In genomic region chr17:82035488-82035887, GRCh38 we compare ENCODE assay signal across 18 cellular contexts. TPM values are rescaled to one million over a fixed set of nuclear protein-coding genes. Genes with fewer than 3 reads are reported as not detected.
A peak's percentile ranks its signal among the peaks of the same experiment; 100 is the strongest.
DNase-seq lines count a peak whose midpoint lies in the region; ATAC-seq, FAIRE-seq and TF ChIP-seq lines count a peak whose summit lies in the region.
"Had no signal": no experiment of that assay in that cellular context is flagged by ENCODE, and none has a peak within 500 bp of the region (broad histone marks: within the 10 kb centered on the region; RNA-seq: fewer than 3 reads in every experiment).

No MANE protein-coding gene starts in this region.

- H3K14ac ChIP-seq in neuronal stem cell (ENCODE audit: low read length) = no peak overlapping the region

- H4K8ac ChIP-seq in neuronal stem cell (ENCODE audit: low read depth, low read length) = no peak overlapping the region

- H2BK5ac ChIP-seq in neuronal stem cell (ENCODE audit: low read length) = peak overlapping the region; percentile 39

- peak overlapping the region; percentile 97 for H3K23ac ChIP-seq in neuronal stem cell (ENCODE audit: low read depth, low read length, poor library complexity)

- TF ChIP-seq CTCF in HEK293 (tag by site-specific recombination; IDR thresholded peaks at IDR 0.05) = no peak
- no peak for TF ChIP-seq CTCF in astrocyte (IDR thresholded peaks at IDR 0.05; ENCODE audit: insufficient read depth, low read depth, low read length)
- TF ChIP-seq CTCF in HFFc6 (IDR thresholded peaks at IDR 0.05) = no peak

- FAIRE-seq in astrocyte (lab: Jason Lieb, UNC) = no peak
- FAIRE-seq: A549, H1 had no signal

- H3K4me1 Mint-ChIP-seq in activated CD4-positive, alpha-beta T cell treated with anti-CD3 and anti-CD28 coated beads, Interleukin-2, amount 10 ng/mL, durations not matched to agents 24 days and 14 days = peaks cover 19% of the 10 kb centered on the region
- peaks cover 2% of the 10 kb centered on the region for H3K4me1 Mint-ChIP-seq in astrocyte (ENCODE audit: low read depth, unreplicated experiment)
- H3K4me1 Mint-ChIP-seq in HFFc6 (ENCODE audit: low read depth) = peaks cover 7% of the 10 kb centered on the region

- H3K9me3 Mint-ChIP-seq in activated CD4-positive, alpha-beta T cell treated with anti-CD3 and anti-CD28 coated beads, Interleukin-2, amount 10 ng/mL, durations not matched to agents 24 days and 14 days = no peaks in the 10 kb centered on the region
- H3K9me3 Mint-ChIP-seq in astrocyte (ENCODE audit: unreplicated experiment) (peaks cover 2% of the 10 kb centered on the region), HFFc6 (no peaks in the 10 kb centered on the region)
- H3K9me3 Mint-ChIP-seq: stimulated activated naive CD8-positive, alpha-beta T cell treated with anti-CD3 and anti-CD28 coated beads, Interleukin-15, amount 100 ng/mL, for 72 hours had no signal

- no peak overlapping the region for H3K18ac ChIP-seq in neuronal stem cell (ENCODE audit: low read length)

- H3K27me3 Mint-ChIP-seq in activated CD4-positive, alpha-beta T cell treated with anti-CD3 and anti-CD28 coated beads, Interleukin-2, amount 10 ng/mL, durations not matched to agents 24 days and 14 days = peaks cover 2% of the 10 kb centered on the region
- H3K27me3 Mint-ChIP-seq in astrocyte (ENCODE audit: low read depth, unreplicated experiment) (peaks cover 4% of the 10 kb centered on the region), HFFc6 (ENCODE audit: insufficient read depth) (no peaks in the 10 kb centered on the region)
- H3K27me3 Mint-ChIP-seq: stimulated activated naive CD8-positive, alpha-beta T cell treated with anti-CD3 and anti-CD28 coated beads, Interleukin-15, amount 100 ng/mL, for 72 hours had no signal

- H3K36me3 ChIP-seq in HEK293 (ENCODE audit: control insufficient read depth in 2 of 2, insufficient read depth in 1 of 2, low read length in 2 of 2) = peaks cover 0 to 35% of the 10 kb centered on the region in 2 experiments; a peak in 1 of 3 replicates
- H3K36me3 ChIP-seq in astrocyte (ENCODE audit: insufficient read depth, low read length) = no peaks in the 10 kb centered on the region
- H3K36me3 ChIP-seq in neuronal stem cell (replicated peaks in 1 of 2; ENCODE audit: control insufficient read depth in 2 of 2, insufficient read depth in 2 of 2, low read length in 2 of 2) = peaks cover 8 to 33% of the 10 kb centered on the region in 2 donors
- H3K36me3 ChIP-seq: colonic mucosa, left lung had no signal

- ATAC-seq in HG02938 (IDR thresholded peaks at IDR 0.05; ENCODE audit: unreplicated experiment) = no peak
- ATAC-seq: A549; left lung; sciatic nerve; stimulated activated naive CD8-positive, alpha-beta T cell treated with anti-CD3 and anti-CD28 coated beads, Interleukin-15, amount 100 ng/mL, for 72 hours had no signal

- DNase-seq in activated CD4-positive, alpha-beta T cell treated with anti-CD3 and anti-CD28 coated beads, Interleukin-2, amount 10 ng/mL, durations not matched to agents 24 days and 14 days = no peak
- no peak for DNase-seq in activated CD4-positive, alpha-beta T cell treated with anti-CD3 and anti-CD28 coated beads for 1 hour
- DNase-seq in astrocyte (ENCODE audit: low read depth) = no peak
- no peak for DNase-seq in neuronal stem cell (ENCODE audit: low spot score)
- no peak for DNase-seq in caudate nucleus (lab: John Stamatoyannopoulos, UW)
- DNase-seq in HFFc6 = no peak
- DNase-seq: amniotic stem cell; colonic mucosa; hippocampal formation; left lung; NCI-H146; NCI-H524; stimulated activated naive CD8-positive, alpha-beta T cell treated with anti-CD3 and anti-CD28 coated beads, Interleukin-15, amount 100 ng/mL, for 72 hours had no signal

- peaks cover 10% of the 10 kb centered on the region for H3K79me2 ChIP-seq in astrocyte (ENCODE audit: insufficient read depth, low read length)

- H3K9ac ChIP-seq in astrocyte (ENCODE audit: low read length) = no peak overlapping the region
- H3K9ac ChIP-seq in neuronal stem cell (ENCODE audit: low read depth, low read length, poor library complexity) = no peak overlapping the region

- H3K4ac ChIP-seq in neuronal stem cell (ENCODE audit: low read length) = no peak overlapping the region

- no peak overlapping the region for H2BK120ac ChIP-seq in neuronal stem cell (ENCODE audit: low read depth, low read length)

- H3K27me3 ChIP-seq in astrocyte (ENCODE audit: insufficient read depth, low read length) (no peaks in the 10 kb centered on the region), neuronal stem cell (ENCODE audit: control insufficient read depth in 3 of 3, insufficient read depth in 3 of 3, low read depth in 1 of 3, low read length in 3 of 3) (no peaks in the 10 kb centered on the region)
- H3K27me3 ChIP-seq: colonic mucosa had no signal

- intact Hi-C loops in activated CD4-positive, alpha-beta T cell treated with anti-CD3 and anti-CD28 coated beads, Interleukin-2, amount 10 ng/mL, durations not matched to agents 24 days and 14 days (cut with micrococcal nuclease) = no loop called here

- H3K79me1 ChIP-seq in neuronal stem cell (ENCODE audit: low read depth, low read length) = peaks cover 10% of the 10 kb centered on the region

- no peak overlapping the region for H4K91ac ChIP-seq in neuronal stem cell (ENCODE audit: low read depth, low read length, poor library complexity)

- POLR2A ChIA-PET in HEK293 (lab: Yijun Ruan, JAX) = interaction anchor here (1.0 to 1.8 kb wide), 7 partner anchors 13 to 76 kb away, joined by 3 to 7 read pairs (median 4); partner anchors contain the start of gene CENPX

- H2BK12ac ChIP-seq in neuronal stem cell (ENCODE audit: low read length) = no peak overlapping the region

- no peak overlapping the region for H2AFZ ChIP-seq in astrocyte (ENCODE audit: low read depth, low read length)
- H2AFZ ChIP-seq in neuronal stem cell (ENCODE audit: low read length) = no peak overlapping the region

- H3K27ac ChIP-seq in HEK293 (ENCODE audit: extremely low read depth, low read depth, low read length) (no peak overlapping the region), astrocyte (ENCODE audit: low read depth, low read length) (no peak overlapping the region), neuronal stem cell (replicated peaks; ENCODE audit: low read length) (no peak overlapping the region), caudate nucleus (ENCODE audit: low read depth, low read length) (no peak overlapping the region)
- H3K27ac ChIP-seq: A549, colonic mucosa, left lung had no signal

- H3K4me1 ChIP-seq in HEK293 (ENCODE audit: control insufficient read depth, insufficient read depth, low read length) = peaks cover 10% of the 10 kb centered on the region
- peaks cover 20% of the 10 kb centered on the region for H3K4me1 ChIP-seq in astrocyte (ENCODE audit: insufficient read depth, low read length)
- peaks cover 14 to 22% of the 10 kb centered on the region in 2 donors for H3K4me1 ChIP-seq in neuronal stem cell (ENCODE audit: control insufficient read depth in 2 of 2, insufficient read depth in 1 of 2, low read depth in 1 of 2, low read length in 2 of 2)

- peak overlapping the region; percentile 65 for H3K27ac Mint-ChIP-seq in activated CD4-positive, alpha-beta T cell treated with anti-CD3 and anti-CD28 coated beads, Interleukin-2, amount 10 ng/mL, durations not matched to agents 24 days and 14 days
- H3K27ac Mint-ChIP-seq in astrocyte (ENCODE audit: unreplicated experiment) (no peak overlapping the region), HFFc6 (no peak overlapping the region)
- H3K27ac Mint-ChIP-seq: stimulated activated naive CD8-positive, alpha-beta T cell treated with anti-CD3 and anti-CD28 coated beads, Interleukin-15, amount 100 ng/mL, for 72 hours had no signal

- peak overlapping the region; percentile 96 for H2AK5ac ChIP-seq in neuronal stem cell (ENCODE audit: low read depth, low read length)

- no peak overlapping the region for H3K4me2 ChIP-seq in astrocyte (ENCODE audit: low read length)
- H3K4me2 ChIP-seq in neuronal stem cell (ENCODE audit: insufficient read depth, low read length, poor library complexity, severe bottlenecking) = no peak overlapping the region

- WGBS in neuronal stem cell (ENCODE audit: extremely low coverage in 2 of 2, insufficient read length in 2 of 2, insufficient replicate concordance in 1 of 2), 2 donors = no CpG with 5 or more reads among the region's 8 CpGs

- H2BK15ac ChIP-seq in neuronal stem cell (ENCODE audit: low read length) = no peak overlapping the region

- peaks cover 8% of the 10 kb centered on the region for H3K36me3 Mint-ChIP-seq in activated CD4-positive, alpha-beta T cell treated with anti-CD3 and anti-CD28 coated beads, Interleukin-2, amount 10 ng/mL, durations not matched to agents 24 days and 14 days (ENCODE audit: low read depth)
- H3K36me3 Mint-ChIP-seq in astrocyte (ENCODE audit: low read depth, unreplicated experiment) = peaks cover 11% of the 10 kb centered on the region
- peaks cover 6% of the 10 kb centered on the region; the same call in 1 of the 2 replicates for H3K36me3 Mint-ChIP-seq in HFFc6 (ENCODE audit: low read depth)

- CTCF ChIA-PET in HEK293 (lab: Yijun Ruan, JAX) = interaction anchor here (0.6 to 7.2 kb wide), 9 partner anchors 8 to 360 kb away, joined by 3 to 42 read pairs (median 3); partner anchors contain the start of genes CENPX and LRRC45

- H3K4me3 ChIP-seq in HEK293 (ENCODE audit: low read depth, low read length) (no peak overlapping the region), astrocyte (ENCODE audit: insufficient read depth, low read depth, low read length) (no peak overlapping the region), neuronal stem cell (ENCODE audit: low read length in 2 of 2) (peak overlapping the region in 1 of 2 donors; percentile 15)
- H3K4me3 ChIP-seq: A549, colonic mucosa had no signal

- H3K9me3 ChIP-seq in HEK293 (ENCODE audit: control insufficient read depth, insufficient read depth, low read depth, low read length) = no peaks in the 10 kb centered on the region
- H3K9me3 ChIP-seq in astrocyte (ENCODE audit: insufficient read depth, low read depth, low read length) = no peaks in the 10 kb centered on the region
- H3K9me3 ChIP-seq in neuronal stem cell (replicated peaks in 1 of 2; ENCODE audit: control insufficient read depth in 2 of 2, insufficient read depth in 1 of 2, low read depth in 1 of 2, low read length in 2 of 2) = no peaks in the 10 kb centered on the region
- H3K9me3 ChIP-seq: A549, colonic mucosa, left lung had no signal

- peaks cover 3% of the 10 kb centered on the region for H4K20me1 ChIP-seq in astrocyte (ENCODE audit: insufficient read depth, low read length)

- peak overlapping the region; percentile 83 for H3K4me3 Mint-ChIP-seq in activated CD4-positive, alpha-beta T cell treated with anti-CD3 and anti-CD28 coated beads, Interleukin-2, amount 10 ng/mL, durations not matched to agents 24 days and 14 days
- H3K4me3 Mint-ChIP-seq in astrocyte (ENCODE audit: unreplicated experiment) = peak overlapping the region; percentile 78
- H3K4me3 Mint-ChIP-seq in HFFc6 = no peak overlapping the region

RNA-seq across cellular contexts. Expression of gene DCXR, which starts 2.0 kb away (rescaled TPM):
- total RNA-seq in activated CD4-positive, alpha-beta T cell treated with anti-CD3 and anti-CD28 coated beads, Interleukin-2, amount 10 ng/mL, durations not matched to agents 24 days and 14 days = 128 TPM in 2 replicates
- 42.3 and 49.9 TPM in 2 replicates for total RNA-seq in astrocyte
- polyA plus RNA-seq in neuronal stem cell (2013, experiment 1 of 2) = 72.9 TPM
- polyA plus RNA-seq in neuronal stem cell (2013, experiment 2 of 2) = 72.2 TPM
- total RNA-seq in HFFc6 (2021; fragmentation: NEBNext Ultra II Directional; extraction: Animal tissue kit (Norgen Biotek cat#: 25700)) = 100 to 1,000 TPM in 1 of 6 experiments, 10 to 100 TPM in 5; 73.4 to 100 (median 84.8) TPM

RNA-seq across cellular contexts. Expression of gene RAC3, which starts 4.0 kb away (rescaled TPM):
- total RNA-seq in activated CD4-positive, alpha-beta T cell treated with anti-CD3 and anti-CD28 coated beads, Interleukin-2, amount 10 ng/mL, durations not matched to agents 24 days and 14 days = 11.5 and 12.1 TPM in 2 replicates
- total RNA-seq in astrocyte = 40.5 and 41.3 TPM in 2 replicates
- polyA plus RNA-seq in neuronal stem cell (2013, experiment 1 of 2) = 61.3 TPM
- 55.7 TPM for polyA plus RNA-seq in neuronal stem cell (2013, experiment 2 of 2)
- total RNA-seq in HFFc6 (2021; fragmentation: NEBNext Ultra II Directional; extraction: Animal tissue kit (Norgen Biotek cat#: 25700)) = 1 to 10 TPM; 4.3 to 8.5 (median 5.6) TPM

RNA-seq across cellular contexts. Expression of gene LRRC45, which starts 12.4 kb away (rescaled TPM):
- total RNA-seq in activated CD4-positive, alpha-beta T cell treated with anti-CD3 and anti-CD28 coated beads, Interleukin-2, amount 10 ng/mL, durations not matched to agents 24 days and 14 days = 39.0 and 40.6 TPM in 2 replicates
- 6.2 and 6.6 TPM in 2 replicates for total RNA-seq in astrocyte
- 13.2 TPM for polyA plus RNA-seq in neuronal stem cell (2013, experiment 1 of 2)
- 12.5 TPM for polyA plus RNA-seq in neuronal stem cell (2013, experiment 2 of 2)
- total RNA-seq in HFFc6 (2021; fragmentation: NEBNext Ultra II Directional; extraction: Animal tissue kit (Norgen Biotek cat#: 25700)) = 10 to 100 TPM in 3 of 6 experiments, 1 to 10 TPM in 3; 6.8 to 10.5 (median 10.0) TPM

RNA-seq across cellular contexts. Expression of gene CENPX, which starts 12.8 kb away (rescaled TPM):
- total RNA-seq in activated CD4-positive, alpha-beta T cell treated with anti-CD3 and anti-CD28 coated beads, Interleukin-2, amount 10 ng/mL, durations not matched to agents 24 days and 14 days = 116 and 123 TPM in 2 replicates
- 26.3 and 26.7 TPM in 2 replicates for total RNA-seq in astrocyte
- 45.1 TPM for polyA plus RNA-seq in neuronal stem cell (2013, experiment 1 of 2)
- polyA plus RNA-seq in neuronal stem cell (2013, experiment 2 of 2) = 45.1 TPM
- 10 to 100 TPM; 60.6 to 83.9 (median 73.3) TPM for total RNA-seq in HFFc6 (2021; fragmentation: NEBNext Ultra II Directional; extraction: Animal tissue kit (Norgen Biotek cat#: 25700))

RNA-seq across cellular contexts. Expression of gene RFNG, which starts 16.1 kb away (rescaled TPM):
- total RNA-seq in activated CD4-positive, alpha-beta T cell treated with anti-CD3 and anti-CD28 coated beads, Interleukin-2, amount 10 ng/mL, durations not matched to agents 24 days and 14 days = 21.4 and 30.8 TPM in 2 replicates
- total RNA-seq in astrocyte = 40.2 and 41.9 TPM in 2 replicates
- 25.7 TPM for polyA plus RNA-seq in neuronal stem cell (2013, experiment 1 of 2)
- polyA plus RNA-seq in neuronal stem cell (2013, experiment 2 of 2) = 26.2 TPM
- total RNA-seq in HFFc6 (2021; fragmentation: NEBNext Ultra II Directional; extraction: Animal tissue kit (Norgen Biotek cat#: 25700)) = 10 to 100 TPM; 37.6 to 48.5 (median 40.1) TPM
